In the genomic region with DNA sequence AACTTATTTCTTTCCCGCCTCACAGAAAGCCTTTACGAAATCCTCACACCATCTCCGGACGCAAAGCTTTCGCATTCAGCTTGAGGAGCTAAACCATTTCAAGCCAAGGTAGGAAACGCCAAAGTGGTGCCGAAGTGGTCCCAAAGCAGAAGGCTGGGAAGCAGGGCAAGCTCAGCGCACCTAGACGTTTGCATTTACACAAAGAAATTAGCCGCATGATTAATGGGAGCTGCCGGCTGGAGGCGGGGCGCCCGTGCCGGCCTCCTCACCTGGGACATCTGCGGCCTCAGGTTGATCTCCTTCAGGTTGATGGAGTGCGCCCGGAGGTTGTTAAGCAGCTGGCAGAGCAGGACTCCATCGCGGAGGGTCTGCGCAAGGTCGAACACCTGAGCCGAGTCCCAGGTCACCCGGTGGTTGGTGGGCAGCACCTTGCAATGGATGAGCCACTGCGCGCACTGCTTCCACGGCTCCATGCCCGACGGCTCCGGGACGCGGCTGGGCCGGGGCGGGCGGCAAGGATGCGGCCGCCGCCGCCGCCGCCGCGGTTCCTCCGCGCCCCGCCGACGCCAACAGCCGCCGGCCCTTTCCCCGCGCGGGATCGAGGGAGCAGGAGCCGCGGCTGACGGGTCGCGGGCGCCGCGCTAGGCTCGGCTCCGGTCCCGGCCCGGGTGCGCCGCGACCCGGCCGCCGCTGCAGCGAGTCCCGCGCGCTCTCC, we compare ENCODE assay signal across 8 cellular contexts. TPM values are rescaled to one million over a fixed set of nuclear protein-coding genes. Genes with fewer than 3 reads are reported as not detected.
DNase-seq lines count a peak whose midpoint lies in the region; ATAC-seq and TF ChIP-seq lines count a peak whose summit lies in the region.

No MANE protein-coding gene starts in this region.

- H3K27ac ChIP-seq in trophoblast cell (ENCODE audit: low read depth, low read length) = no peak overlapping the region

- no peak overlapping the region for H2BK120ac ChIP-seq in trophoblast cell (ENCODE audit: insufficient read depth, low read length, poor library complexity)

- H4K12ac ChIP-seq in trophoblast cell (ENCODE audit: low read depth, low read length) = no peak overlapping the region

- no peak overlapping the region for H2BK12ac ChIP-seq in trophoblast cell (ENCODE audit: low read length)

- no peak overlapping the region for H2BK5ac ChIP-seq in trophoblast cell (ENCODE audit: low read depth, low read length, poor library complexity)

- ATAC-seq in GM19328 (IDR thresholded peaks at IDR 0.05; ENCODE audit: unreplicated experiment) = no peak

- no peak overlapping the region for H4K8ac ChIP-seq in trophoblast cell (ENCODE audit: low read depth, low read length)

- no peaks in the 10 kb centered on the region for H3K79me1 ChIP-seq in trophoblast cell (ENCODE audit: low read length)

- H3K4ac ChIP-seq in trophoblast cell (ENCODE audit: low read depth, low read length) = no peak overlapping the region

- no peaks in the 10 kb centered on the region for H3K36me3 ChIP-seq in trophoblast cell (ENCODE audit: control insufficient read depth in 1 of 2, insufficient read depth in 2 of 2, low read length in 2 of 2)

- no peak overlapping the region for H3K14ac ChIP-seq in trophoblast cell (ENCODE audit: low read length)

- H3K9ac ChIP-seq in trophoblast cell (ENCODE audit: low read length) = no peak overlapping the region

- no peak overlapping the region for H2AFZ ChIP-seq in trophoblast cell (ENCODE audit: insufficient read depth, low read length, poor library complexity)

- no peak overlapping the region for H2AK5ac ChIP-seq in trophoblast cell (ENCODE audit: low read length)

- WGBS in trophoblast cell (ENCODE audit: extremely low coverage, insufficient coverage, insufficient read length) = no CpG with 5 or more reads among the region's 76 CpGs

- H3K79me2 ChIP-seq in trophoblast cell (ENCODE audit: control insufficient read depth, insufficient read depth, low read length, poor library complexity) = no peaks in the 10 kb centered on the region

- H3K23ac ChIP-seq in trophoblast cell (ENCODE audit: low read length) = no peak overlapping the region

- DNase-seq in GM10266 (ENCODE audit: extremely low spot score) (peak; percentile 31), LNCaP clone FGC (ENCODE audit: low read depth) (no peak), activated T-helper 1 cell treated with Interleukin-2 at 50 U/mL for 16 hours (ENCODE audit: low read depth) (peak; percentile 1), glomerular visceral epithelial cell (ENCODE audit: extremely low spot score) (peak; percentile 1), trophoblast cell (peak in 1 of 2 donors; percentile 34), mesenteric fat pad (ENCODE audit: low spot score) (no peak), NOMO-1 (lab: John Stamatoyannopoulos, UW; ENCODE audit: unreplicated experiment in 2 of 2) (no peak)

- no peak for TF ChIP-seq CTCF in GM10266 (IDR thresholded peaks at IDR 0.05; ENCODE audit: control insufficient read depth, insufficient read depth, low read depth, missing control alignments)
- TF ChIP-seq CTCF in LNCaP clone FGC (IDR thresholded peaks at IDR 0.05; ENCODE audit: control insufficient read depth, extremely low read depth, insufficient read depth) = no peak

- H4K91ac ChIP-seq in trophoblast cell (ENCODE audit: low read depth, low read length) = no peak overlapping the region

- no peak overlapping the region for H3K18ac ChIP-seq in trophoblast cell (ENCODE audit: low read length)

- peaks cover 4 to 6% of the 10 kb centered on the region in 2 experiments for H3K4me1 ChIP-seq in trophoblast cell (ENCODE audit: control insufficient read depth in 1 of 2, insufficient read depth in 2 of 2, low read length in 2 of 2)

- H3K4me3 ChIP-seq in LNCaP clone FGC (ENCODE audit: low read depth, low read length) (peak overlapping the region; percentile 35; the same call in 1 of the 2 replicates), trophoblast cell (ENCODE audit: low read depth, low read length) (peak overlapping the region; percentile 70)

- no peaks in the 10 kb centered on the region for H3K9me3 ChIP-seq in trophoblast cell (ENCODE audit: insufficient read depth, low read depth, low read length)

- peaks cover 19% of the 10 kb centered on the region for H3K27me3 ChIP-seq in trophoblast cell (ENCODE audit: insufficient read depth, low read length)

- H3K4me2 ChIP-seq in trophoblast cell (ENCODE audit: low read length) = peak overlapping the region; percentile 97

RNA-seq across cellular contexts. Expression of gene VAV3, which starts 0.4 kb away (rescaled TPM):
- polyA plus RNA-seq in trophoblast cell (2013) = 24.3 TPM in 2 replicates
- 11.4 TPM for total RNA-seq in mesenteric fat pad

Comparison
In these comparisons a context has a peak if more than half of its experiments do, and no peak if none do; other contexts are left out.
1. DNase-seq: peak in GM10266 (single experiment), activated T-helper 1 cell treated with Interleukin-2 at 50 U/mL for 16 hours (single experiment) and glomerular visceral epithelial cell (single experiment); none in LNCaP clone FGC (single experiment), mesenteric fat pad (single experiment) and NOMO-1 (0 of 2).